ENCODE assay signal across 28 cellular contexts in genomic region chr18:31278609-31279071, GRCh38. TPM values are rescaled to one million over a fixed set of nuclear protein-coding genes. Genes with fewer than 3 reads are reported as not detected.
DNase-seq lines count a peak whose midpoint lies in the region; ATAC-seq and FAIRE-seq lines count a peak whose summit lies in the region.
"Had no signal": no experiment of that assay in that cellular context is flagged by ENCODE, and none has a peak within 500 bp of the region (broad histone marks: within the 10 kb centered on the region; RNA-seq: fewer than 3 reads in every experiment).

No MANE protein-coding gene starts in this region.

- no peaks in the 10 kb centered on the region for H3K9me3 ChIP-seq in right cardiac atrium (ENCODE audit: control insufficient read depth, low read length)
- H3K9me3 ChIP-seq in small intestine (ENCODE audit: control insufficient read depth, low read depth), result no peaks in the 10 kb centered on the region
- H3K9me3 ChIP-seq: BLaER1 treated with 17β-estradiol and CSF1 and Interleukin-3, amounts not matched to agents 10 nM and 100 nM; neutrophil; Peyer's patch; prostate gland; SJCRH30 had no signal

- H3K36me3 ChIP-seq in small intestine (ENCODE audit: control insufficient read depth in 2 of 2, insufficient read depth in 2 of 2, low read length in 2 of 2), result no peaks in the 10 kb centered on the region
- H3K36me3 ChIP-seq: BLaER1 treated with 17β-estradiol and CSF1 and Interleukin-3, amounts not matched to agents 10 nM and 100 nM; neutrophil; Peyer's patch; prostate gland; SJCRH30 had no signal

- 59% methylated on average over 1 of the region's 1 CpG for WGBS in right cardiac atrium
- WGBS in small intestine, 3 donors, result 4 to 57% (median 23%) methylated on average over 1 of the region's 1 CpG

- no peak overlapping the region for H3K4me3 ChIP-seq in right cardiac atrium (ENCODE audit: low read length)
- H3K4me3 ChIP-seq in small intestine (ENCODE audit: low read depth in 1 of 2, low read length in 2 of 2), result no peak overlapping the region
- H3K4me3 ChIP-seq: BLaER1 treated with 17β-estradiol and CSF1 and Interleukin-3, amounts not matched to agents 10 nM and 100 nM; GM12878; GM23248; Peyer's patch; prostate gland; SJCRH30; skin epidermis had no signal

- DNase-seq in HuH-7 (ENCODE audit: low spot score) (peak; percentile 12), amniotic epithelial cell (ENCODE audit: low read depth) (peak; percentile 48), right cardiac atrium (no peak), small intestine (peak; percentile 98), middle frontal gyrus (ENCODE audit: extremely low spot score, low spot score) (no peak), cortex of kidney (lab: John Stamatoyannopoulos, UW) (no peak)
- DNase-seq in stimulated activated CD4-positive, alpha-beta T cell treated with anti-CD3 and anti-CD28 coated beads, Interleukin-2, amount 100 ng/mL, for 48 hours, result no peak
- DNase-seq: activated B cell treated with CpG ODN at 0.5 μM for 24 hours; activated CD8-positive, alpha-beta memory T cell treated with anti-CD3 and anti-CD28 coated beads, Interleukin-2, amount 10 ng/mL, durations not matched to agents 7 days and 5 days; activated T-cell treated with anti-CD3 and anti-CD28 coated beads, Interleukin-2, amount 50 U/mL, for 48 hours; GM23248; IMR-90; NCI-H1092 treated with DMSO at 0.1 percent for 48 hours; NCI-H1930; NCI-H526 treated with DMSO at 0.1 percent for 48 hours; SJCRH30; T1000 had no signal

- H3K27me3 ChIP-seq in right cardiac atrium (ENCODE audit: control insufficient read depth, insufficient read depth), result no peaks in the 10 kb centered on the region
- no peaks in the 10 kb centered on the region for H3K27me3 ChIP-seq in small intestine (ENCODE audit: control insufficient read depth in 2 of 2, insufficient read depth in 2 of 2, low read length in 2 of 2)
- H3K27me3 ChIP-seq: BLaER1 treated with 17β-estradiol and CSF1 and Interleukin-3, amounts not matched to agents 10 nM and 100 nM; neutrophil; Peyer's patch; SJCRH30 had no signal

- intact Hi-C loops in right cardiac atrium (cut with DNase I), result no loop called here

- ATAC-seq in right cardiac atrium, result peak; percentile 48 to 76
- ATAC-seq: activated CD8-positive, alpha-beta memory T cell treated with anti-CD3 and anti-CD28 coated beads, Interleukin-2, amount 10 ng/mL, durations not matched to agents 7 days and 5 days; GM12878 had no signal

- H3K4me1 ChIP-seq in right cardiac atrium (ENCODE audit: control insufficient read depth, insufficient read depth, low read length) (no peaks in the 10 kb centered on the region), small intestine (ENCODE audit: control insufficient read depth in 2 of 2, insufficient read depth in 1 of 2, low read depth in 1 of 2, low read length in 1 of 2) (peaks cover 0 to 2% of the 10 kb centered on the region in 2 donors)
- H3K4me1 ChIP-seq: prostate gland, SJCRH30 had no signal

- H3K27ac ChIP-seq in right cardiac atrium (ENCODE audit: low read length) (peak overlapping the region; percentile 12), small intestine (ENCODE audit: low read depth in 1 of 2, low read length in 1 of 2) (peak overlapping the region; percentile 6 to 30)
- H3K27ac ChIP-seq: BLaER1 treated with 17β-estradiol and CSF1 and Interleukin-3, amounts not matched to agents 10 nM and 100 nM; GM23248; neutrophil; prostate gland; SJCRH30; skin epidermis had no signal

- FAIRE-seq in small intestine (lab: Jason Lieb, UNC), result peak; percentile 19
- FAIRE-seq: GM12878, keratinocyte had no signal

RNA-seq across cellular contexts. Expression of gene DSG1, which starts 39.3 kb away (rescaled TPM):
- total RNA-seq in right cardiac atrium, result 1 to 10 TPM in 3 of 4 donors, under 1 TPM in 1; 0.89 to 4.3 (median 2.3) TPM
- polyA plus RNA-seq in right cardiac atrium (0.34 TPM), small intestine (under 1 TPM in 1 of 3 donors, not detected in 2; 0.03 TPM)
- total RNA-seq: activated B cell treated with CpG ODN at 0.5 μM for 24 hours; activated CD8-positive, alpha-beta memory T cell treated with anti-CD3 and anti-CD28 coated beads, Interleukin-2, amount 10 ng/mL, durations not matched to agents 7 days and 5 days; chondrocyte; glomerular endothelial cell; GM23248; IMR-90; lung microvascular endothelial cell; M059J; SJCRH30 had no signal
- polyA plus RNA-seq: GM23248, IMR-90 had no signal

Comparison
In these comparisons a context has a peak if more than half of its experiments do, and no peak if none do; other contexts are left out.
1. DNase-seq: peak in HuH-7 (single experiment), amniotic epithelial cell (single experiment) and small intestine (single experiment); none in right cardiac atrium (0 of 3), stimulated activated CD4-positive, alpha-beta T cell treated with anti-CD3 and anti-CD28 coated beads, Interleukin-2, amount 100 ng/mL, for 48 hours (0 of 2), middle frontal gyrus (single experiment) and cortex of kidney (single experiment).